ENCODE assay signal across 10 cellular contexts in genomic region chr19:15304140-15304705, GRCh38. TPM values are rescaled to one million over a fixed set of nuclear protein-coding genes. Genes with fewer than 3 reads are reported as not detected.
A peak's percentile ranks its signal among the peaks of the same experiment; 100 is the strongest.
DNase-seq lines count a peak whose midpoint lies in the region; ATAC-seq, FAIRE-seq and TF ChIP-seq lines count a peak whose summit lies in the region.
"Had no signal": no experiment of that assay in that cellular context is flagged by ENCODE, and none has a peak within 500 bp of the region (broad histone marks: within the 10 kb centered on the region; RNA-seq: fewer than 3 reads in every experiment).

No MANE protein-coding gene starts in this region.

- H3K79me2 ChIP-seq in keratinocyte (ENCODE audit: control insufficient read depth, insufficient read depth, low read length) = peaks cover 95% of the 10 kb centered on the region

- peaks cover 8% of the 10 kb centered on the region for H3K9me1 ChIP-seq in keratinocyte (ENCODE audit: control insufficient read depth, extremely low read depth, insufficient read depth, low read length)

- no peak overlapping the region for H3K4ac ChIP-seq in neuronal stem cell (ENCODE audit: low read length)

- H3K9me3 ChIP-seq in keratinocyte (ENCODE audit: control insufficient read depth, low read depth, low read length) (no peaks in the 10 kb centered on the region), suprapubic skin (no peaks in the 10 kb centered on the region), neuronal stem cell (replicated peaks in 1 of 2; ENCODE audit: control insufficient read depth in 2 of 2, insufficient read depth in 1 of 2, low read depth in 1 of 2, low read length in 2 of 2) (peaks cover 13 to 38% of the 10 kb centered on the region in 2 donors)

- H2AK5ac ChIP-seq in neuronal stem cell (ENCODE audit: low read depth, low read length) = no peak overlapping the region

- no peaks in the 10 kb centered on the region for H3K27me3 Mint-ChIP-seq in activated T-cell treated with anti-CD3 and anti-CD28 coated beads, Interleukin-2, amount 50 U/mL, for 24 hours
- H3K27me3 Mint-ChIP-seq in activated T-cell treated with anti-CD3 and anti-CD28 coated beads, Interleukin-2, amount 50 U/mL, for 72 hours (ENCODE audit: low read depth) = no peaks in the 10 kb centered on the region

- dilution Hi-C loops in keratinocyte (cut with MboI; ENCODE audit: extremely low pct_ligation_motif_present, low sequenced_read_pairs) = no loop called here

- peaks cover 10% of the 10 kb centered on the region for H3K79me1 ChIP-seq in neuronal stem cell (ENCODE audit: low read depth, low read length)

- H2BK5ac ChIP-seq in neuronal stem cell (ENCODE audit: low read length) = no peak overlapping the region

- DNase-seq in activated T-cell treated with anti-CD3 and anti-CD28 coated beads, Interleukin-2, amount 50 U/mL, for 24 hours = peak; percentile 53
- no peak for DNase-seq in activated T-cell treated with anti-CD3 and anti-CD28 coated beads, Interleukin-2, amount 50 U/mL, for 1 hour
- peak; percentile 63 to 68 for DNase-seq in activated T-cell treated with anti-CD3 and anti-CD28 coated beads, Interleukin-2, amount 50 U/mL, for 72 hours
- DNase-seq in keratinocyte (ENCODE audit: low read depth, low spot score) = no peak
- peak in 1 of 2 donors; percentile 46 for DNase-seq in suprapubic skin (ENCODE audit: low spot score in 2 of 2)
- no peak for DNase-seq in neuronal stem cell (ENCODE audit: low spot score)
- no peak for DNase-seq in H7

- H2AFZ ChIP-seq in keratinocyte (ENCODE audit: control insufficient read depth, low read length) (no peak overlapping the region), neuronal stem cell (ENCODE audit: low read length) (no peak overlapping the region)
- H2AFZ ChIP-seq: parathyroid adenoma had no signal

- H4K8ac ChIP-seq in neuronal stem cell (ENCODE audit: low read depth, low read length) = no peak overlapping the region

- H3K23ac ChIP-seq in neuronal stem cell (ENCODE audit: low read depth, low read length, poor library complexity) = no peak overlapping the region

- H3K27ac Mint-ChIP-seq in activated T-cell treated with anti-CD3 and anti-CD28 coated beads, Interleukin-2, amount 50 U/mL, for 24 hours = peak overlapping the region; percentile 94
- peak overlapping the region; percentile 78 for H3K27ac Mint-ChIP-seq in activated T-cell treated with anti-CD3 and anti-CD28 coated beads, Interleukin-2, amount 50 U/mL, for 72 hours

- no peak overlapping the region for H3K18ac ChIP-seq in neuronal stem cell (ENCODE audit: low read length)

- H3K36me3 Mint-ChIP-seq in activated T-cell treated with anti-CD3 and anti-CD28 coated beads, Interleukin-2, amount 50 U/mL, for 24 hours (ENCODE audit: low read depth) = peaks cover 15% of the 10 kb centered on the region
- peaks cover 3 to 12% of the 10 kb centered on the region in 2 donors for H3K36me3 Mint-ChIP-seq in activated T-cell treated with anti-CD3 and anti-CD28 coated beads, Interleukin-2, amount 50 U/mL, for 72 hours (ENCODE audit: insufficient read depth in 2 of 2)

- no peak for FAIRE-seq in keratinocyte (lab: Jason Lieb, UNC)
- FAIRE-seq: GM19239 had no signal

- no peak overlapping the region for H2BK12ac ChIP-seq in neuronal stem cell (ENCODE audit: low read length)

- H3K27ac ChIP-seq in keratinocyte (ENCODE audit: control insufficient read depth, insufficient read depth, low read length) = peak overlapping the region; percentile 25
- H3K27ac ChIP-seq in suprapubic skin = peak overlapping the region; percentile 24
- no peak overlapping the region for H3K27ac ChIP-seq in neuronal stem cell (replicated peaks; ENCODE audit: low read length)
- H3K27ac ChIP-seq: parathyroid adenoma had no signal

- peaks cover 0 to 1% of the 10 kb centered on the region in 2 experiments for H3K36me3 ChIP-seq in keratinocyte (ENCODE audit: control insufficient read depth in 2 of 2, extremely low read depth in 1 of 2, insufficient read depth in 2 of 2, low read length in 2 of 2)
- no peaks in the 10 kb centered on the region for H3K36me3 ChIP-seq in suprapubic skin
- peaks cover 2 to 23% of the 10 kb centered on the region in 2 donors for H3K36me3 ChIP-seq in neuronal stem cell (replicated peaks in 1 of 2; ENCODE audit: control insufficient read depth in 2 of 2, insufficient read depth in 2 of 2, low read length in 2 of 2)
- H3K36me3 ChIP-seq in H7 (replicated peaks; ENCODE audit: control insufficient read depth, insufficient read depth, low read length) = no peaks in the 10 kb centered on the region

- no peak overlapping the region for H3K9ac ChIP-seq in keratinocyte (ENCODE audit: control insufficient read depth, extremely low read depth, insufficient read depth, low read length)
- no peak overlapping the region for H3K9ac ChIP-seq in neuronal stem cell (ENCODE audit: low read depth, low read length, poor library complexity)
- H3K9ac ChIP-seq: parathyroid adenoma had no signal

- H2BK15ac ChIP-seq in neuronal stem cell (ENCODE audit: low read length) = no peak overlapping the region

- WGBS in suprapubic skin = 43% methylated on average over 10 of the region's 10 CpGs
- 100% methylated on average over 1 of the region's 10 CpGs; no CpG with 5 or more reads in 1 of the 2 donors for WGBS in neuronal stem cell (ENCODE audit: extremely low coverage in 2 of 2, insufficient read length in 2 of 2, insufficient replicate concordance in 1 of 2), 2 donors

- H4K91ac ChIP-seq in neuronal stem cell (ENCODE audit: low read depth, low read length, poor library complexity) = no peak overlapping the region

- peaks cover 49% of the 10 kb centered on the region for H4K20me1 ChIP-seq in keratinocyte (ENCODE audit: control insufficient read depth, extremely low read depth, insufficient read depth, low read length)

- peaks cover 83% of the 10 kb centered on the region for H3K4me1 Mint-ChIP-seq in activated T-cell treated with anti-CD3 and anti-CD28 coated beads, Interleukin-2, amount 50 U/mL, for 24 hours (ENCODE audit: low read depth)
- peaks cover 98% of the 10 kb centered on the region for H3K4me1 Mint-ChIP-seq in activated T-cell treated with anti-CD3 and anti-CD28 coated beads, Interleukin-2, amount 50 U/mL, for 72 hours (ENCODE audit: low read depth)

- H3K9me3 Mint-ChIP-seq in activated T-cell treated with anti-CD3 and anti-CD28 coated beads, Interleukin-2, amount 50 U/mL, for 24 hours = no peaks in the 10 kb centered on the region
- H3K9me3 Mint-ChIP-seq in activated T-cell treated with anti-CD3 and anti-CD28 coated beads, Interleukin-2, amount 50 U/mL, for 72 hours = peaks cover 0 to 2% of the 10 kb centered on the region in 2 donors

- no peak for TF ChIP-seq POLR2A in suprapubic skin (IDR thresholded peaks at IDR 0.05)

- peaks cover 36% of the 10 kb centered on the region for H3K4me1 ChIP-seq in keratinocyte (ENCODE audit: control insufficient read depth, extremely low read depth, insufficient read depth, low read length)
- H3K4me1 ChIP-seq in suprapubic skin = peaks cover 79% of the 10 kb centered on the region
- peaks cover 0 to 3% of the 10 kb centered on the region in 2 donors for H3K4me1 ChIP-seq in neuronal stem cell (ENCODE audit: control insufficient read depth in 2 of 2, insufficient read depth in 1 of 2, low read depth in 1 of 2, low read length in 2 of 2)

- no peak overlapping the region for H2BK120ac ChIP-seq in neuronal stem cell (ENCODE audit: low read depth, low read length)

- no peak for TF ChIP-seq EP300 in suprapubic skin (IDR thresholded peaks at IDR 0.05)

- peak; percentile 58 to 76 for ATAC-seq in activated T-cell treated with anti-CD3 and anti-CD28 coated beads, Interleukin-2, amount 50 U/mL, for 72 hours (replicated peaks in 1 of 2)
- no peak for ATAC-seq in GM18520 (IDR thresholded peaks at IDR 0.05; ENCODE audit: unreplicated experiment)

- H3K4me2 ChIP-seq in keratinocyte (ENCODE audit: control insufficient read depth, extremely low read depth, insufficient read depth, low read depth, low read length) (peak overlapping the region; percentile 36), neuronal stem cell (ENCODE audit: insufficient read depth, low read length, poor library complexity, severe bottlenecking) (no peak overlapping the region)

- H3K4me3 ChIP-seq in keratinocyte (ENCODE audit: control insufficient read depth in 2 of 3, extremely low read depth in 1 of 3, insufficient read depth in 2 of 3, low read depth in 1 of 3, low read length in 3 of 3) = no peak overlapping the region
- H3K4me3 ChIP-seq in suprapubic skin = no peak overlapping the region
- peak overlapping the region in 1 of 2 donors; percentile 23 for H3K4me3 ChIP-seq in neuronal stem cell (ENCODE audit: low read length in 2 of 2)
- no peak overlapping the region for H3K4me3 ChIP-seq in H7 (ENCODE audit: insufficient read depth, low read depth, low read length)

- H3K14ac ChIP-seq in neuronal stem cell (ENCODE audit: low read length) = no peak overlapping the region

- peak overlapping the region; percentile 32 for H3K4me3 Mint-ChIP-seq in activated T-cell treated with anti-CD3 and anti-CD28 coated beads, Interleukin-2, amount 50 U/mL, for 24 hours
- H3K4me3 Mint-ChIP-seq in activated T-cell treated with anti-CD3 and anti-CD28 coated beads, Interleukin-2, amount 50 U/mL, for 72 hours = peak overlapping the region; percentile 50 to 67

- no peaks in the 10 kb centered on the region for H3K27me3 ChIP-seq in keratinocyte (ENCODE audit: control insufficient read depth, extremely low read depth, insufficient read depth, low read length)
- no peaks in the 10 kb centered on the region for H3K27me3 ChIP-seq in suprapubic skin
- H3K27me3 ChIP-seq in neuronal stem cell (ENCODE audit: control insufficient read depth in 3 of 3, insufficient read depth in 3 of 3, low read depth in 1 of 3, low read length in 3 of 3) = no peaks in the 10 kb centered on the region
- H3K27me3 ChIP-seq in H7 (ENCODE audit: control insufficient read depth, insufficient read depth, low read length) = no peaks in the 10 kb centered on the region

- TF ChIP-seq CTCF in keratinocyte (optimal IDR thresholded peaks at IDR 0.05 in 1 of 3, IDR thresholded peaks at IDR 0.05 in 1 of 3, conservative IDR thresholded peaks at IDR 0.05 in 1 of 3; ENCODE audit: extremely low read depth in 1 of 3, insufficient read depth in 2 of 3, low read length in 3 of 3) (no peak), suprapubic skin (IDR thresholded peaks at IDR 0.05) (no peak)

RNA-seq across cellular contexts. Expression of gene BRD4, which starts 28.1 kb away (rescaled TPM):
- total RNA-seq in activated T-cell treated with anti-CD3 and anti-CD28 coated beads, Interleukin-2, amount 50 U/mL, for 72 hours = 100 to 1,000 TPM; 161 to 187 TPM
- 3.7 to 9.2 TPM (median 5.5 TPM) in 3 replicates for polyA plus RNA-seq in keratinocyte
- 95.1 TPM for polyA plus RNA-seq in keratinocyte (2011; ENCODE audit: low read depth)
- 6.2 and 7.8 TPM in 2 replicates for polyA plus RNA-seq in keratinocyte (2011; cell fraction: cytosol; rRNA removed)
- polyA plus RNA-seq in keratinocyte (2011; cell fraction: nucleus; rRNA removed) = 22.6 and 30.8 TPM in 2 replicates
- polyA plus RNA-seq in keratinocyte (2012; ENCODE audit: low replicate concordance) = 39.3 and 52.1 TPM in 2 replicates
- 14.3 to 144 TPM (median 21.9 TPM) in 3 replicates for polyA minus RNA-seq in keratinocyte
- polyA minus RNA-seq in keratinocyte (2011; cell fraction: cytosol; rRNA and poly(A)+ RNA removed) = 15.0 TPM
- polyA minus RNA-seq in keratinocyte (2011; cell fraction: nucleus; rRNA and poly(A)+ RNA removed) = 27.1 and 33.9 TPM in 2 replicates
- 100 to 1,000 TPM in 1 of 4 donors, 10 to 100 TPM in 3; 54.8 to 111 (median 68.3) TPM for total RNA-seq in suprapubic skin
- 82.1 TPM for polyA plus RNA-seq in neuronal stem cell (2013, experiment 1 of 2)
- polyA plus RNA-seq in neuronal stem cell (2013, experiment 2 of 2) = 88.1 TPM
- 24.8 and 26.1 TPM in 2 replicates for total RNA-seq in H7 (2014; rRNA removed; shearing (Covaris generic))

Comparison
In these comparisons a context has a peak if more than half of its experiments do, and no peak if none do; other contexts are left out.
1. DNase-seq: peak in activated T-cell treated with anti-CD3 and anti-CD28 coated beads, Interleukin-2, amount 50 U/mL, for 24 hours (single experiment) and activated T-cell treated with anti-CD3 and anti-CD28 coated beads, Interleukin-2, amount 50 U/mL, for 72 hours (2 of 2); none in activated T-cell treated with anti-CD3 and anti-CD28 coated beads, Interleukin-2, amount 50 U/mL, for 1 hour (single experiment), keratinocyte (single experiment), neuronal stem cell (single experiment) and H7 (single experiment).